ENCODE assay signal across 9 cellular contexts in genomic region chr5:132812123-132812948, GRCh38. TPM values are rescaled to one million over a fixed set of nuclear protein-coding genes. Genes with fewer than 3 reads are reported as not detected.
DNase-seq lines count a peak whose midpoint lies in the region; ATAC-seq and TF ChIP-seq lines count a peak whose summit lies in the region.
"Had no signal": no experiment of that assay in that cellular context is flagged by ENCODE, and none has a peak within 500 bp of the region (broad histone marks: within the 10 kb centered on the region; RNA-seq: fewer than 3 reads in every experiment).

No MANE protein-coding gene starts in this region.

- H3K27ac Mint-ChIP-seq in Calu3 (ENCODE audit: unreplicated experiment) (no peak overlapping the region), activated B cell treated with CpG ODN at 0.5 μM for 24 hours (no peak overlapping the region)
- H3K27ac Mint-ChIP-seq in naive thymus-derived CD4-positive, alpha-beta T cell = peak overlapping the region in 2 of 9 donors; percentile 13 to 48

- 45% methylated on average over 20 of the region's 20 CpGs for WGBS in heart right ventricle, 2 donors

- CTCF ChIA-PET in Calu3 (lab: Charles Lee) = interaction anchor here (1.5 to 1.6 kb wide), 3 partner anchors 8 to 65 kb away, joined by 4 to 9 read pairs (median 4); partner anchors contain the start of gene CCNI2
- CTCF ChIA-PET in activated B cell treated with CpG ODN at 0.5 μM for 24 hours (lab: Charles Lee) = interaction anchor here (1.6 kb wide), 1 partner anchor 8 kb away, joined by 6 read pairs; no protein-coding TSS in a partner anchor
- CTCF ChIA-PET in naive thymus-derived CD4-positive, alpha-beta T cell (lab: Charles Lee) = no interaction called here

- H3K9me3 ChIP-seq in naive thymus-derived CD4-positive, alpha-beta T cell (ENCODE audit: control insufficient read depth in 2 of 3, low read length in 3 of 3) = no peaks in the 10 kb centered on the region
- no peaks in the 10 kb centered on the region for H3K9me3 ChIP-seq in heart right ventricle

- no peak for DNase-seq in Calu3
- DNase-seq in KBM-7 = peak; percentile 30
- DNase-seq in activated B cell treated with CpG ODN at 0.5 μM for 24 hours = no peak
- DNase-seq in naive thymus-derived CD4-positive, alpha-beta T cell = no peak
- no peak for DNase-seq in AML-193 (lab: John Stamatoyannopoulos, UW)
- DNase-seq in heart right ventricle = no peak
- no peak for DNase-seq in OCI-M1 (lab: John Stamatoyannopoulos, UW)
- DNase-seq: activated effector memory CD4-positive, alpha-beta T cell treated with anti-CD3 and anti-CD28 coated beads, Interleukin-2, amount 50 U/mL, for 16 hours had no signal

- H3K36me3 Mint-ChIP-seq in Calu3 (ENCODE audit: insufficient read depth, unreplicated experiment) (peaks cover 11% of the 10 kb centered on the region), activated B cell treated with CpG ODN at 0.5 μM for 24 hours (ENCODE audit: low read depth) (no peaks in the 10 kb centered on the region)
- peaks cover 0 to 4% (median 0%) of the 10 kb centered on the region in 5 donors for H3K36me3 Mint-ChIP-seq in naive thymus-derived CD4-positive, alpha-beta T cell

- ATAC-seq in activated B cell treated with CpG ODN at 0.5 μM for 24 hours (ENCODE audit: low read depth) = no peak
- ATAC-seq in naive thymus-derived CD4-positive, alpha-beta T cell = no peak
- ATAC-seq in HG02642 (IDR thresholded peaks at IDR 0.05; ENCODE audit: poor library complexity, unreplicated experiment) = no peak
- no peak for ATAC-seq in heart right ventricle

- H3K9me3 Mint-ChIP-seq in Calu3 (ENCODE audit: low read depth, unreplicated experiment) (no peaks in the 10 kb centered on the region), activated B cell treated with CpG ODN at 0.5 μM for 24 hours (no peaks in the 10 kb centered on the region)
- H3K9me3 Mint-ChIP-seq in naive thymus-derived CD4-positive, alpha-beta T cell = peaks cover 0 to 3% (median 0%) of the 10 kb centered on the region in 11 donors

- H3K27me3 ChIP-seq in naive thymus-derived CD4-positive, alpha-beta T cell (ENCODE audit: control insufficient read depth in 2 of 2, insufficient read depth in 2 of 2, low read length in 2 of 2) = peaks cover 4 to 12% of the 10 kb centered on the region in 2 donors
- H3K27me3 ChIP-seq in heart right ventricle = peaks cover 6 to 83% (median 59%) of the 10 kb centered on the region in 7 donors

- no TSS peak for BruUV-seq in Calu3 (replicated peaks; lab: Mats Ljungman, UMichigan)

- POLR2A ChIA-PET in activated B cell treated with CpG ODN at 0.5 μM for 24 hours (lab: Charles Lee) = no interaction called here
- POLR2A ChIA-PET in naive thymus-derived CD4-positive, alpha-beta T cell (lab: Charles Lee) = interaction anchor here (0.5 kb wide), 1 partner anchor 10 kb away, joined by 3 read pairs; no protein-coding TSS in a partner anchor

- H3K4me3 ChIP-seq in naive thymus-derived CD4-positive, alpha-beta T cell (ENCODE audit: low read length) = peak overlapping the region; percentile 29
- H3K4me3 ChIP-seq in heart right ventricle = peak overlapping the region in 1 of 10 donors; percentile 35

- intact Hi-C loops in Calu3 (cut with micrococcal nuclease; ENCODE audit: unreplicated experiment) (no loop called here), activated B cell treated with CpG ODN at 0.5 μM for 24 hours (cut with micrococcal nuclease) (loop anchor here (2.0 to 5.0 kb wide), 2 partner anchors 18 to 35 kb away; partner anchors contain the start of genes SEPTIN8 and SHROOM1), heart right ventricle (cut with DNase I) (loop anchor here in 4 of 10 donors (10.0 kb wide), 3 partner anchors 58 to 428 kb away; no protein-coding TSS in a partner anchor)
- intact Hi-C loops in naive thymus-derived CD4-positive, alpha-beta T cell (cut with micrococcal nuclease) = loop anchor here (5.0 to 10.0 kb wide), 2 partner anchors 35 to 538 kb away; partner anchors contain the start of gene SEPTIN8 (in 1 of the 2)

- peak overlapping the region; percentile 69 for H3K4me3 Mint-ChIP-seq in Calu3 (ENCODE audit: low read depth, unreplicated experiment)
- peak overlapping the region; percentile 74 for H3K4me3 Mint-ChIP-seq in activated B cell treated with CpG ODN at 0.5 μM for 24 hours
- peak overlapping the region; percentile 57 to 89 (median 83) for H3K4me3 Mint-ChIP-seq in naive thymus-derived CD4-positive, alpha-beta T cell

- no peaks in the 10 kb centered on the region for H3K27me3 Mint-ChIP-seq in Calu3 (ENCODE audit: unreplicated experiment)
- peaks cover 38% of the 10 kb centered on the region for H3K27me3 Mint-ChIP-seq in activated B cell treated with CpG ODN at 0.5 μM for 24 hours
- peaks cover 49 to 65% (median 50%) of the 10 kb centered on the region in 5 donors for H3K27me3 Mint-ChIP-seq in naive thymus-derived CD4-positive, alpha-beta T cell

- H3K4me1 Mint-ChIP-seq in Calu3 (ENCODE audit: low read depth, unreplicated experiment) (peaks cover 28% of the 10 kb centered on the region), activated B cell treated with CpG ODN at 0.5 μM for 24 hours (peaks cover 10% of the 10 kb centered on the region)
- H3K4me1 Mint-ChIP-seq in naive thymus-derived CD4-positive, alpha-beta T cell = peaks cover 10 to 14% (median 11%) of the 10 kb centered on the region in 7 donors

- H3K4me1 ChIP-seq in naive thymus-derived CD4-positive, alpha-beta T cell (ENCODE audit: control insufficient read depth in 2 of 2, insufficient read depth in 2 of 2, low read length in 2 of 2) = no peaks in the 10 kb centered on the region
- H3K4me1 ChIP-seq in heart right ventricle = peaks cover 0 to 17% (median 7%) of the 10 kb centered on the region in 9 donors

- no peaks in the 10 kb centered on the region for H3K36me3 ChIP-seq in naive thymus-derived CD4-positive, alpha-beta T cell (ENCODE audit: control insufficient read depth in 2 of 3, insufficient read depth in 3 of 3, low read length in 3 of 3)
- no peaks in the 10 kb centered on the region for H3K36me3 ChIP-seq in heart right ventricle

- H3K27ac ChIP-seq in naive thymus-derived CD4-positive, alpha-beta T cell (ENCODE audit: low read depth, low read length) = no peak overlapping the region
- H3K27ac ChIP-seq in heart right ventricle = no peak overlapping the region

- no peak for TF ChIP-seq CTCF in Calu3 (IDR thresholded peaks at IDR 0.05; ENCODE audit: unreplicated experiment)
- TF ChIP-seq CTCF in activated B cell treated with CpG ODN at 0.5 μM for 24 hours (IDR thresholded peaks at IDR 0.05) = no peak
- no peak for TF ChIP-seq CTCF in heart right ventricle (IDR thresholded peaks at IDR 0.05)

- in situ Hi-C loops in KBM-7 (cut with MboI; ENCODE audit: low pct_unique_long_range_greater_than_20kb, low sequenced_read_pairs) = no loop called here

RNA-seq across cellular contexts. Expression of gene SOWAHA, which starts 0.8 kb away (rescaled TPM):
- total RNA-seq in Calu3 (2022) = 0.78 and 0.88 TPM in 2 replicates
- total RNA-seq in activated B cell treated with CpG ODN at 0.5 μM for 24 hours = not detected in 2 replicates
- total RNA-seq in naive thymus-derived CD4-positive, alpha-beta T cell = under 1 TPM in 1 of 5 experiments, not detected in 4; 0.15 TPM
- not detected for polyA plus RNA-seq in naive thymus-derived CD4-positive, alpha-beta T cell
- under 1 TPM in 4 of 10 donors, not detected in 6; 0.08 to 0.19 (median 0.13) TPM for total RNA-seq in heart right ventricle
- polyA plus RNA-seq in heart right ventricle = under 1 TPM in 1 of 2 donors, not detected in 1; 0.07 TPM

RNA-seq across cellular contexts. Expression of gene SHROOM1, which starts 18.1 kb away (rescaled TPM):
- total RNA-seq in Calu3 (2022) (24.5 and 27.0 TPM in 2 replicates), activated B cell treated with CpG ODN at 0.5 μM for 24 hours (1.5 and 2.4 TPM in 2 replicates), heart right ventricle (1 to 10 TPM; 3.2 to 6.4 (median 4.1) TPM)
- 1 to 10 TPM in 3 of 5 experiments, under 1 TPM in 1, not detected in 1; 0.11 to 8.9 (median 3.7) TPM for total RNA-seq in naive thymus-derived CD4-positive, alpha-beta T cell
- not detected for polyA plus RNA-seq in naive thymus-derived CD4-positive, alpha-beta T cell
- 10 to 100 TPM in 1 of 2 donors, 1 to 10 TPM in 1; 3.5 to 10.8 TPM for polyA plus RNA-seq in heart right ventricle

RNA-seq across cellular contexts. Expression of gene SEPTIN8, which starts 35.3 kb away (rescaled TPM):
- 40.4 and 48.5 TPM in 2 replicates for total RNA-seq in Calu3 (2022)
- total RNA-seq in activated B cell treated with CpG ODN at 0.5 μM for 24 hours = 6.5 and 7.3 TPM in 2 replicates
- total RNA-seq in naive thymus-derived CD4-positive, alpha-beta T cell = 10 to 100 TPM in 1 of 5 experiments, 1 to 10 TPM in 4; 2.7 to 42.1 (median 5.2) TPM
- polyA plus RNA-seq in naive thymus-derived CD4-positive, alpha-beta T cell = under 1 TPM; 0.64 to 0.84 TPM
- total RNA-seq in heart right ventricle = 10 to 100 TPM; 23.5 to 41.8 (median 31.2) TPM
- 10 to 100 TPM; 11.3 to 26.6 TPM for polyA plus RNA-seq in heart right ventricle

RNA-seq across cellular contexts. Expression of gene GDF9, which starts 53.9 kb away (rescaled TPM):
- 0.61 and 0.94 TPM in 2 replicates for total RNA-seq in Calu3 (2022)
- total RNA-seq in activated B cell treated with CpG ODN at 0.5 μM for 24 hours = 0.29 and 0.39 TPM in 2 replicates
- 1 to 10 TPM in 4 of 5 experiments, under 1 TPM in 1; 0.48 to 2.0 (median 1.6) TPM for total RNA-seq in naive thymus-derived CD4-positive, alpha-beta T cell
- under 1 TPM; 0.43 to 0.53 TPM for polyA plus RNA-seq in naive thymus-derived CD4-positive, alpha-beta T cell
- under 1 TPM; 0.18 to 0.82 (median 0.43) TPM for total RNA-seq in heart right ventricle
- under 1 TPM in 1 of 2 donors, not detected in 1; 0.10 TPM for polyA plus RNA-seq in heart right ventricle

RNA-seq across cellular contexts. Expression of gene UQCRQ, which starts 54.1 kb away (rescaled TPM):
- 678 and 719 TPM in 2 replicates for total RNA-seq in Calu3 (2022)
- total RNA-seq in activated B cell treated with CpG ODN at 0.5 μM for 24 hours = 197 and 218 TPM in 2 replicates
- total RNA-seq in naive thymus-derived CD4-positive, alpha-beta T cell = 100 to 1,000 TPM; 101 to 338 (median 110) TPM
- 100 to 1,000 TPM; 556 to 584 TPM for polyA plus RNA-seq in naive thymus-derived CD4-positive, alpha-beta T cell
- total RNA-seq in heart right ventricle = 1,000 to 10,000 TPM; 1,190 to 1,962 (median 1,754) TPM
- polyA plus RNA-seq in heart right ventricle = 1,000 to 10,000 TPM in 1 of 2 donors, 100 to 1,000 TPM in 1; 824 to 1,591 TPM
